ENCODE assay signal across 8 cellular contexts in genomic region chr1:39973503-39974135, GRCh38. TPM values are rescaled to one million over a fixed set of nuclear protein-coding genes. Genes with fewer than 3 reads are reported as not detected.
DNase-seq lines count a peak whose midpoint lies in the region; ATAC-seq and TF ChIP-seq lines count a peak whose summit lies in the region.

No MANE protein-coding gene starts in this region.

- DNase-seq in BE2C (peak; percentile 70), HCT116 (ENCODE audit: low read depth, low spot score) (peak; percentile 45), NCI-H69 (lab: John Stamatoyannopoulos, UW) (peak; percentile 62), memory B cell (ENCODE audit: low spot score in 2 of 2) (peak; percentile 73 to 78)
- peak; percentile 74 for DNase-seq in activated CD4-positive, alpha-beta memory T cell treated with anti-CD3 and anti-CD28 coated beads, Interleukin-2, amount 10 ng/mL, durations not matched to agents 7 days and 5 days
- peak; percentile 40 to 64 (median 52) for DNase-seq in effector memory CD4-positive, alpha-beta T cell
- peak; percentile 45 to 55 for DNase-seq in stimulated activated CD8-positive, alpha-beta memory T cell treated with anti-CD3 and anti-CD28 coated beads, Interleukin-2, amount 100 ng/mL, for 1 hour (ENCODE audit: low read depth in 2 of 2)

- H3K27ac ChIP-seq in HCT116 (ENCODE audit: low read depth, low read length), result no peak overlapping the region
- H3K27ac ChIP-seq in effector memory CD4-positive, alpha-beta T cell (ENCODE audit: insufficient read depth, low read length, poor library complexity, severe bottlenecking), result no peak overlapping the region

- H3K4me2 ChIP-seq in HCT116 (ENCODE audit: low read length), result no peak overlapping the region

- CTCF ChIA-PET in HCT116 (lab: Charles Lee), result interaction anchor here (1.2 to 5.4 kb wide), 4 partner anchors 8 to 157 kb away, joined by 3 to 56 read pairs (median 11); partner anchors contain the start of gene MYCL
- CTCF ChIA-PET in activated CD4-positive, alpha-beta memory T cell treated with anti-CD3 and anti-CD28 coated beads, Interleukin-2, amount 10 ng/mL, durations not matched to agents 7 days and 5 days (lab: Charles Lee), result interaction anchor here (0.8 to 6.2 kb wide), 23 partner anchors 8 to 367 kb away, joined by 3 to 64 read pairs (median 5); partner anchors contain the start of gene MYCL

- H3K27me3 ChIP-seq in BE2C (no peaks in the 10 kb centered on the region), HCT116 (ENCODE audit: insufficient read depth, low read length) (no peaks in the 10 kb centered on the region)
- H3K27me3 ChIP-seq in effector memory CD4-positive, alpha-beta T cell (replicated peaks; ENCODE audit: control insufficient read depth, insufficient read depth, low read length, poor library complexity, severe bottlenecking), result no peaks in the 10 kb centered on the region

- peak; percentile 98 for TF ChIP-seq RAD21 in HCT116 (IDR thresholded peaks at IDR 0.05; ENCODE audit: low read depth)

- H2AFZ ChIP-seq in HCT116 (ENCODE audit: low read depth, low read length, poor library complexity, severe bottlenecking), result no peak overlapping the region

- no peak for TF ChIP-seq POLR2A in HCT116 (IDR thresholded peaks at IDR 0.05; ENCODE audit: borderline replicate concordance, extremely low read depth, insufficient read depth, insufficient read length)
- no peak for TF ChIP-seq POLR2A in GM18505 (IDR thresholded peaks at IDR 0.05; ENCODE audit: borderline replicate concordance, extremely low read depth, insufficient read depth, insufficient read length)

- no peaks in the 10 kb centered on the region for H3K9me3 Mint-ChIP-seq in activated CD4-positive, alpha-beta memory T cell treated with anti-CD3 and anti-CD28 coated beads, Interleukin-2, amount 10 ng/mL, durations not matched to agents 7 days and 5 days
- no peaks in the 10 kb centered on the region for H3K9me3 Mint-ChIP-seq in memory B cell

- H3K9me2 ChIP-seq in HCT116 (ENCODE audit: insufficient read depth), result no peaks in the 10 kb centered on the region

- H3K4me1 Mint-ChIP-seq in activated CD4-positive, alpha-beta memory T cell treated with anti-CD3 and anti-CD28 coated beads, Interleukin-2, amount 10 ng/mL, durations not matched to agents 7 days and 5 days, result peaks cover 2% of the 10 kb centered on the region
- H3K4me1 Mint-ChIP-seq in memory B cell, result peaks cover 7% of the 10 kb centered on the region

- no peaks in the 10 kb centered on the region for H3K36me3 Mint-ChIP-seq in activated CD4-positive, alpha-beta memory T cell treated with anti-CD3 and anti-CD28 coated beads, Interleukin-2, amount 10 ng/mL, durations not matched to agents 7 days and 5 days (ENCODE audit: low read depth)
- H3K36me3 Mint-ChIP-seq in memory B cell, result no peaks in the 10 kb centered on the region

- no peak overlapping the region for H3K9ac ChIP-seq in HCT116 (ENCODE audit: low read length)

- POLR2A ChIA-PET in HCT116 (lab: Charles Lee), result no interaction called here
- POLR2A ChIA-PET in activated CD4-positive, alpha-beta memory T cell treated with anti-CD3 and anti-CD28 coated beads, Interleukin-2, amount 10 ng/mL, durations not matched to agents 7 days and 5 days (lab: Charles Lee), result interaction anchor here (0.9 to 1.6 kb wide), 4 partner anchors 18 to 66 kb away, joined by 3 to 5 read pairs (median 4); partner anchors contain the start of genes CAP1 and MFSD2A

- H3K79me2 ChIP-seq in HCT116 (ENCODE audit: insufficient read depth, low read length), result no peaks in the 10 kb centered on the region

- RAD21 ChIA-PET in HCT116 (lab: Charles Lee; ENCODE audit: low non-redundant PET in 1 of 2, low total read pairs in 2 of 2, uncharacterized antibody in 2 of 2, unreplicated experiment in 2 of 2), result interaction anchor here (1.1 to 1.9 kb wide), 3 partner anchors 54 kb away, joined by 4 to 7 read pairs (median 6); no protein-coding TSS in a partner anchor

- H4K20me1 ChIP-seq in HCT116 (ENCODE audit: insufficient read depth), result no peaks in the 10 kb centered on the region

- H3K27me3 Mint-ChIP-seq in activated CD4-positive, alpha-beta memory T cell treated with anti-CD3 and anti-CD28 coated beads, Interleukin-2, amount 10 ng/mL, durations not matched to agents 7 days and 5 days, result no peaks in the 10 kb centered on the region
- no peaks in the 10 kb centered on the region for H3K27me3 Mint-ChIP-seq in memory B cell

- no peak overlapping the region for H3K4me3 ChIP-seq in BE2C (ENCODE audit: low read depth, low read length)
- no peak overlapping the region for H3K4me3 ChIP-seq in HCT116 (replicated peaks in 1 of 2; ENCODE audit: low read depth in 1 of 2, low read length in 2 of 2)
- H3K4me3 ChIP-seq in effector memory CD4-positive, alpha-beta T cell (ENCODE audit: insufficient read depth, low read depth, low read length, poor library complexity, severe bottlenecking), result no peak overlapping the region

- ATAC-seq in HCT116 (peak; percentile 89), memory B cell (ENCODE audit: low read depth) (peak; percentile 84), GM18505 (IDR thresholded peaks at IDR 0.05; ENCODE audit: unreplicated experiment) (no peak)

- H3K4me1 ChIP-seq in BE2C (no peaks in the 10 kb centered on the region), HCT116 (ENCODE audit: control insufficient read depth in 1 of 2, insufficient read depth in 2 of 2, low read length in 2 of 2) (peaks cover 6 to 9% of the 10 kb centered on the region in 2 experiments; a peak in 3 of 4 replicates)
- no peaks in the 10 kb centered on the region for H3K4me1 ChIP-seq in effector memory CD4-positive, alpha-beta T cell (ENCODE audit: control insufficient read depth, insufficient read depth, low read length, poor library complexity, severe bottlenecking)

- no peak overlapping the region for H3K27ac Mint-ChIP-seq in activated CD4-positive, alpha-beta memory T cell treated with anti-CD3 and anti-CD28 coated beads, Interleukin-2, amount 10 ng/mL, durations not matched to agents 7 days and 5 days
- peak overlapping the region; percentile 4 for H3K27ac Mint-ChIP-seq in memory B cell

- intact Hi-C loops in HCT116 (cut with micrococcal nuclease), result loop anchor here (1.0 to 5.0 kb wide), 5 partner anchors 54 to 367 kb away; no protein-coding TSS in a partner anchor

- H3K4me3 Mint-ChIP-seq in activated CD4-positive, alpha-beta memory T cell treated with anti-CD3 and anti-CD28 coated beads, Interleukin-2, amount 10 ng/mL, durations not matched to agents 7 days and 5 days, result no peak overlapping the region
- H3K4me3 Mint-ChIP-seq in memory B cell, result no peak overlapping the region

- H3K9me3 ChIP-seq in BE2C (no peaks in the 10 kb centered on the region), HCT116 (ENCODE audit: control insufficient read depth in 1 of 2, insufficient read depth in 1 of 2, low read depth in 1 of 2, low read length in 2 of 2) (no peaks in the 10 kb centered on the region)
- H3K9me3 ChIP-seq in effector memory CD4-positive, alpha-beta T cell (ENCODE audit: control insufficient read depth, low read length), result no peaks in the 10 kb centered on the region

- TF ChIP-seq CTCF in BE2C (IDR thresholded peaks at IDR 0.05; ENCODE audit: low read depth, low read length), result peak; percentile 86
- TF ChIP-seq CTCF in HCT116 (IDR thresholded peaks at IDR 0.05 in 2 of 3, conservative IDR thresholded peaks at IDR 0.05 in 1 of 3; ENCODE audit: borderline replicate concordance in 1 of 3, insufficient read depth in 1 of 3, low read depth in 2 of 3, low read length in 2 of 3), result peak; percentile 96 to 99 (median 98)

- no TSS peak for BruUV-seq in HCT116 (replicated peaks; lab: Mats Ljungman, UMichigan)

- H3K36me3 ChIP-seq in BE2C, result no peaks in the 10 kb centered on the region
- no peaks in the 10 kb centered on the region for H3K36me3 ChIP-seq in HCT116 (ENCODE audit: control insufficient read depth in 1 of 2, insufficient read depth in 2 of 2, low read length in 2 of 2)
- H3K36me3 ChIP-seq in effector memory CD4-positive, alpha-beta T cell (ENCODE audit: control insufficient read depth, insufficient read depth, low read length), result no peaks in the 10 kb centered on the region

TF ChIP-seq in HCT116, 20 proteins besides CTCF, POLR2A, EP300 and RAD21 (continues in another document):
- TF ChIP-seq SRF (IDR thresholded peaks at IDR 0.05; ENCODE audit: low read depth) (no peak), FOSL1 (IDR thresholded peaks at IDR 0.05; ENCODE audit: low read depth) (no peak), TCF7L2 (IDR thresholded peaks at IDR 0.05; ENCODE audit: borderline replicate concordance, extremely low read depth, insufficient read depth, insufficient read length) (no peak), CBX3 (IDR thresholded peaks at IDR 0.05; ENCODE audit: low read depth) (no peak), ZFX (IDR thresholded peaks at IDR 0.05) (no peak), SIN3A (IDR thresholded peaks at IDR 0.05; ENCODE audit: low read depth) (no peak), SP1 (IDR thresholded peaks at IDR 0.05; ENCODE audit: low read depth) (no peak), ZBTB33 (IDR thresholded peaks at IDR 0.05; ENCODE audit: extremely low read depth, insufficient replicate concordance, low read length) (no peak)

RNA-seq across cellular contexts. Expression of gene MFSD2A, which starts 18.7 kb away (rescaled TPM):
- 3.7 TPM for polyA plus RNA-seq in BE2C (2012; ENCODE audit: insufficient read depth, insufficient read length, low read depth)
- 8.0 TPM for total RNA-seq in HCT116 (2021; ENCODE audit: unreplicated experiment)
- polyA plus RNA-seq in HCT116 (2012), result 3.2 and 4.2 TPM in 2 replicates
- 1 to 10 TPM; 2.4 to 2.5 TPM for total RNA-seq in activated CD4-positive, alpha-beta memory T cell treated with anti-CD3 and anti-CD28 coated beads, Interleukin-2, amount 10 ng/mL, durations not matched to agents 7 days and 5 days
